5 cellular contexts compared by ENCODE assay signal in genomic region chr21:44211978-44212377, GRCh38. TPM values are rescaled to one million over a fixed set of nuclear protein-coding genes. Genes with fewer than 3 reads are reported as not detected.
"Had no signal": no experiment of that assay in that cellular context is flagged by ENCODE, and none has a peak within 500 bp of the region (broad histone marks: within the 10 kb centered on the region; RNA-seq: fewer than 3 reads in every experiment).

No MANE protein-coding gene starts in this region.

RNA-seq across cellular contexts. Expression of gene DNMT3L, which starts 49.7 kb away (rescaled TPM):
- total RNA-seq: GM23338, H1, HT-29, IMR-90, K562 had no signal
- polyA plus RNA-seq: IMR-90 had no signal
